ENCODE assay signal across 8 cellular contexts in genomic region chr9:83955985-83956287, GRCh38. TPM values are rescaled to one million over a fixed set of nuclear protein-coding genes. Genes with fewer than 3 reads are reported as not detected.
DNase-seq lines count a peak whose midpoint lies in the region; ATAC-seq and TF ChIP-seq lines count a peak whose summit lies in the region.

No MANE protein-coding gene starts in this region.

- no peaks in the 10 kb centered on the region for H4K20me1 ChIP-seq in GM23248 (ENCODE audit: insufficient read depth)

- H3K36me3 Mint-ChIP-seq in T-helper 1 cell treated with Interleukin-12 subunit alpha and Interleukin-12 subunit beta and Interleukin-4 antibody, amounts not matched to agents 30 μg/mL and 1 μg/mL, for 36 hours (ENCODE audit: low read depth): peaks cover 5% of the 10 kb centered on the region

- ATAC-seq in GM18858 (IDR thresholded peaks at IDR 0.05; ENCODE audit: unreplicated experiment) (no peak), GM18498 (IDR thresholded peaks at IDR 0.05; ENCODE audit: unreplicated experiment) (no peak)

- peaks cover 5% of the 10 kb centered on the region; the same call in 1 of the 2 replicates for H3K9me3 ChIP-seq in AG04450 (ENCODE audit: control insufficient read depth, insufficient read depth, low read length)
- H3K9me3 ChIP-seq in GM23248 (ENCODE audit: low read depth): no peaks in the 10 kb centered on the region

- peak overlapping the region; percentile 92 for H3K4me2 ChIP-seq in GM23248 (ENCODE audit: unreplicated experiment)

- H3K9me3 Mint-ChIP-seq in T-helper 1 cell treated with Interleukin-12 subunit alpha and Interleukin-12 subunit beta and Interleukin-4 antibody, amounts not matched to agents 30 μg/mL and 1 μg/mL, for 36 hours: no peaks in the 10 kb centered on the region

- DNase-seq in AG04450 (ENCODE audit: low read depth, low spot score) (no peak), GM23248 (no peak), fibroblast of the aortic adventitia (ENCODE audit: low read depth) (no peak), retinal pigment epithelial cell (ENCODE audit: low read depth) (no peak), GDM1 (lab: John Stamatoyannopoulos, UW) (no peak)

- H3K9ac ChIP-seq in GM23248: peak overlapping the region; percentile 87

- peak overlapping the region; percentile 97 for H3K27ac Mint-ChIP-seq in T-helper 1 cell treated with Interleukin-12 subunit alpha and Interleukin-12 subunit beta and Interleukin-4 antibody, amounts not matched to agents 30 μg/mL and 1 μg/mL, for 36 hours

- POLR2A ChIA-PET in AG04450 (lab: Yijun Ruan, JAX): interaction anchor here (0.9 kb wide), 1 partner anchor 24 kb away, joined by 4 read pairs; the partner anchor contains the start of gene HNRNPK

- H3K4me1 Mint-ChIP-seq in T-helper 1 cell treated with Interleukin-12 subunit alpha and Interleukin-12 subunit beta and Interleukin-4 antibody, amounts not matched to agents 30 μg/mL and 1 μg/mL, for 36 hours (ENCODE audit: low read depth): peaks cover 12% of the 10 kb centered on the region

- TF ChIP-seq CTCF in AG04450 (IDR thresholded peaks at IDR 0.05; ENCODE audit: low read depth, low read length) (no peak), fibroblast of the aortic adventitia (IDR thresholded peaks at IDR 0.05; ENCODE audit: insufficient read depth, low read length) (no peak), retinal pigment epithelial cell (conservative IDR thresholded peaks at IDR 0.05; ENCODE audit: low read depth, low read length) (no peak)

- H3K27me3 ChIP-seq in AG04450 (ENCODE audit: control insufficient read depth, insufficient read depth, low read length): no peaks in the 10 kb centered on the region
- H3K27me3 ChIP-seq in GM23248 (replicated peaks; ENCODE audit: insufficient read depth): no peaks in the 10 kb centered on the region

- in situ Hi-C loops in GM23248 (cut with MboI): no loop called here

- peaks cover 8% of the 10 kb centered on the region for H3K36me3 ChIP-seq in GM23248 (ENCODE audit: low read depth)

- WGBS in GM23248 (ENCODE audit: low coverage in 1 of 2, low lambda C conversion rate in 2 of 2, missing lambda C conversion rate in 2 of 2), 2 experiments: 1 to 5% methylated on average over 12 to 13 of the region's 13 CpGs

- peak overlapping the region; percentile 93 for H3K4me3 Mint-ChIP-seq in T-helper 1 cell treated with Interleukin-12 subunit alpha and Interleukin-12 subunit beta and Interleukin-4 antibody, amounts not matched to agents 30 μg/mL and 1 μg/mL, for 36 hours

- H3F3A ChIP-seq in GM23248 (ENCODE audit: insufficient read depth): peaks cover 20% of the 10 kb centered on the region

- CTCF ChIA-PET in AG04450 (lab: Charles Lee): no interaction called here

- peaks cover 22% of the 10 kb centered on the region for H3K79me2 ChIP-seq in GM23248 (ENCODE audit: insufficient read depth)

- peak overlapping the region; percentile 63 for H3K4me3 ChIP-seq in AG04450 (ENCODE audit: low read depth, low read length)
- H3K4me3 ChIP-seq in GM23248: peak overlapping the region; percentile 76
- peak overlapping the region; percentile 70 for H3K4me3 ChIP-seq in fibroblast of the aortic adventitia (ENCODE audit: low read depth, low read length)
- H3K4me3 ChIP-seq in retinal pigment epithelial cell (ENCODE audit: low read length): peak overlapping the region; percentile 75

- peak overlapping the region; percentile 97 for H2AFZ ChIP-seq in GM23248

- no peaks in the 10 kb centered on the region for H3K27me3 Mint-ChIP-seq in T-helper 1 cell treated with Interleukin-12 subunit alpha and Interleukin-12 subunit beta and Interleukin-4 antibody, amounts not matched to agents 30 μg/mL and 1 μg/mL, for 36 hours (ENCODE audit: low read depth)

- H3K9me2 ChIP-seq in GM23248 (ENCODE audit: insufficient read depth): no peaks in the 10 kb centered on the region

- H3K27ac ChIP-seq in AG04450 (ENCODE audit: low read depth, low read length) (no peak overlapping the region), GM23248 (peak overlapping the region; percentile 62)

- peaks cover 14% of the 10 kb centered on the region for H3K4me1 ChIP-seq in GM23248 (ENCODE audit: insufficient read depth)

RNA-seq across cellular contexts. Expression of gene HNRNPK, which starts 24.1 kb away (rescaled TPM):
- polyA plus RNA-seq in AG04450 (2011; rRNA removed) (586 and 673 TPM in 2 replicates), GM23248 (2016; fragmentation: Nextera tagmentation; extraction: Ambion mirVana) (369 and 370 TPM in 2 replicates)
- 569 and 585 TPM in 2 replicates for polyA minus RNA-seq in AG04450 (2011; rRNA and poly(A)+ RNA removed)
- total RNA-seq in GM23248 (2014; rRNA removed; shearing (Covaris generic)): 416 and 500 TPM in 2 replicates
- 207 and 445 TPM in 2 replicates for total RNA-seq in fibroblast of the aortic adventitia (ENCODE audit: low replicate concordance)

RNA-seq across cellular contexts. Expression of gene RMI1, which starts 24.7 kb away (rescaled TPM):
- polyA plus RNA-seq in AG04450 (2011; rRNA removed) (4.0 and 4.7 TPM in 2 replicates), GM23248 (2016; fragmentation: Nextera tagmentation; extraction: Ambion mirVana) (8.8 and 9.0 TPM in 2 replicates)
- 2.3 and 5.4 TPM in 2 replicates for polyA minus RNA-seq in AG04450 (2011; rRNA and poly(A)+ RNA removed)
- total RNA-seq in GM23248 (2014; rRNA removed; shearing (Covaris generic)): 5.1 and 5.7 TPM in 2 replicates
- total RNA-seq in fibroblast of the aortic adventitia (ENCODE audit: low replicate concordance): 1.2 and 17.0 TPM in 2 replicates

RNA-seq across cellular contexts. Expression of gene KIF27, which starts 34.7 kb away (rescaled TPM):
- polyA plus RNA-seq in AG04450 (2011; rRNA removed) (1.1 and 2.1 TPM in 2 replicates), GM23248 (2016; fragmentation: Nextera tagmentation; extraction: Ambion mirVana) (1.6 and 1.8 TPM in 2 replicates)
- polyA minus RNA-seq in AG04450 (2011; rRNA and poly(A)+ RNA removed): 1.4 and 2.2 TPM in 2 replicates
- 2.5 and 3.5 TPM in 2 replicates for total RNA-seq in GM23248 (2014; rRNA removed; shearing (Covaris generic))
- total RNA-seq in fibroblast of the aortic adventitia (ENCODE audit: low replicate concordance): 6.0 and 7.2 TPM in 2 replicates
